In the genomic region with DNA sequence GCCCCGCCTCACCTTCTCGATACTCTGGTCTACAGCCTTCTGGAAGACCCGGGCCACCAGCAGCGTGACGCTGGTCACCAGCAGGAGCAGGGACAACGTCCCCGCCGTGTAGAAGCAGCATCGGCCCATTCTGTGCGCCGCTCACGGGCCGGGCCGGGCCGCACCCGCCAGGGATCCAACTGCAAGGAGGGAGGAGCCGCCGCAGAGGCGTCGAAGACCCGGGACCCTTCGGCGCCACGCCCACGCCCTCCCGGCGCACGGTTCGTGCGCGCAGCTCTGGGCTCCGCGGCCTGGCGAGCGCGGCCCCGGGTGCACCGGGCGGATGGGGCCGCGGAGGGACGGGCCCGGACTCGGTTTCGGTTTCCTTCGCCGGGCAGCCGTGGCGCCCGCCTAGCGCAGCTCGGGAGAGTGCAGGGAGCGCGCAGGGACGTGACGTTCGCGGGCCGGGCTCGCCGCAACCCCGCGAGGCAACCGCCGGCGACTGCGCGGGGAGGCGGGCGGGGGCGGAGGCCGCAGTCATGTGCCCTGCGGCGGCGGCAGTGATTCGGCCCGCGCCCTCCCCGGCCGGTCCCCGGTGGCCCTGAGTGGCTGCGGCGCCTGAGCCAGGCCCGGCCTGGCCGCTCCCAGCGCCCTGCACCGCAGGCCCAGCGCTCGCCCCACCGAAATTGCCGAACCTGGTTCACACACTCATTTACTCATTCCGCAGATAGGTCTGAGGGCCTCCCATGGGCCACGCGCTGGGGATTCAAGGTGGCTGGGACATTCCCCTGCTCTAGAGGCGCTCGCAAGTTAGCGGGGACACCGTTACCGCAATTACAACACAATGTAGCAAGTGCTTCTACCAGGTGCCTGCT, we compare ENCODE assay signal across 1 cellular context.
TF ChIP-seq lines count a peak whose summit lies in the region.

A gene with protein sequence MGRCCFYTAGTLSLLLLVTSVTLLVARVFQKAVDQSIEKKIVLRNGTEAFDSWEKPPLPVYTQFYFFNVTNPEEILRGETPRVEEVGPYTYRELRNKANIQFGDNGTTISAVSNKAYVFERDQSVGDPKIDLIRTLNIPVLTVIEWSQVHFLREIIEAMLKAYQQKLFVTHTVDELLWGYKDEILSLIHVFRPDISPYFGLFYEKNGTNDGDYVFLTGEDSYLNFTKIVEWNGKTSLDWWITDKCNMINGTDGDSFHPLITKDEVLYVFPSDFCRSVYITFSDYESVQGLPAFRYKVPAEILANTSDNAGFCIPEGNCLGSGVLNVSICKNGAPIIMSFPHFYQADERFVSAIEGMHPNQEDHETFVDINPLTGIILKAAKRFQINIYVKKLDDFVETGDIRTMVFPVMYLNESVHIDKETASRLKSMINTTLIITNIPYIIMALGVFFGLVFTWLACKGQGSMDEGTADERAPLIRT (minus strand): TSS at position 410 of the 854 bp plus-strand sequence. CDS start 281 bp downstream, at position 129.

TF ChIP-seq in GM12878, 131 proteins besides CTCF, POLR2A, EP300 and RAD21 (continued from another document and continues in another):
- TF ChIP-seq, protein P1, sequence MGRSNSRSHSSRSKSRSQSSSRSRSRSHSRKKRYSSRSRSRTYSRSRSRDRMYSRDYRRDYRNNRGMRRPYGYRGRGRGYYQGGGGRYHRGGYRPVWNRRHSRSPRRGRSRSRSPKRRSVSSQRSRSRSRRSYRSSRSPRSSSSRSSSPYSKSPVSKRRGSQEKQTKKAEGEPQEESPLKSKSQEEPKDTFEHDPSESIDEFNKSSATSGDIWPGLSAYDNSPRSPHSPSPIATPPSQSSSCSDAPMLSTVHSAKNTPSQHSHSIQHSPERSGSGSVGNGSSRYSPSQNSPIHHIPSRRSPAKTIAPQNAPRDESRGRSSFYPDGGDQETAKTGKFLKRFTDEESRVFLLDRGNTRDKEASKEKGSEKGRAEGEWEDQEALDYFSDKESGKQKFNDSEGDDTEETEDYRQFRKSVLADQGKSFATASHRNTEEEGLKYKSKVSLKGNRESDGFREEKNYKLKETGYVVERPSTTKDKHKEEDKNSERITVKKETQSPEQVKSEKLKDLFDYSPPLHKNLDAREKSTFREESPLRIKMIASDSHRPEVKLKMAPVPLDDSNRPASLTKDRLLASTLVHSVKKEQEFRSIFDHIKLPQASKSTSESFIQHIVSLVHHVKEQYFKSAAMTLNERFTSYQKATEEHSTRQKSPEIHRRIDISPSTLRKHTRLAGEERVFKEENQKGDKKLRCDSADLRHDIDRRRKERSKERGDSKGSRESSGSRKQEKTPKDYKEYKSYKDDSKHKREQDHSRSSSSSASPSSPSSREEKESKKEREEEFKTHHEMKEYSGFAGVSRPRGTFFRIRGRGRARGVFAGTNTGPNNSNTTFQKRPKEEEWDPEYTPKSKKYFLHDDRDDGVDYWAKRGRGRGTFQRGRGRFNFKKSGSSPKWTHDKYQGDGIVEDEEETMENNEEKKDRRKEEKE (IDR thresholded peaks at IDR 0.05): no peak
- TF ChIP-seq, protein P2, sequence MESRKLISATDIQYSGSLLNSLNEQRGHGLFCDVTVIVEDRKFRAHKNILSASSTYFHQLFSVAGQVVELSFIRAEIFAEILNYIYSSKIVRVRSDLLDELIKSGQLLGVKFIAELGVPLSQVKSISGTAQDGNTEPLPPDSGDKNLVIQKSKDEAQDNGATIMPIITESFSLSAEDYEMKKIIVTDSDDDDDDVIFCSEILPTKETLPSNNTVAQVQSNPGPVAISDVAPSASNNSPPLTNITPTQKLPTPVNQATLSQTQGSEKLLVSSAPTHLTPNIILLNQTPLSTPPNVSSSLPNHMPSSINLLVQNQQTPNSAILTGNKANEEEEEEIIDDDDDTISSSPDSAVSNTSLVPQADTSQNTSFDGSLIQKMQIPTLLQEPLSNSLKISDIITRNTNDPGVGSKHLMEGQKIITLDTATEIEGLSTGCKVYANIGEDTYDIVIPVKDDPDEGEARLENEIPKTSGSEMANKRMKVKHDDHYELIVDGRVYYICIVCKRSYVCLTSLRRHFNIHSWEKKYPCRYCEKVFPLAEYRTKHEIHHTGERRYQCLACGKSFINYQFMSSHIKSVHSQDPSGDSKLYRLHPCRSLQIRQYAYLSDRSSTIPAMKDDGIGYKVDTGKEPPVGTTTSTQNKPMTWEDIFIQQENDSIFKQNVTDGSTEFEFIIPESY (IDR thresholded peaks at IDR 0.05): no peak
- TF ChIP-seq BRCA1 (IDR thresholded peaks at IDR 0.05; ENCODE audit: low read depth, low read length) (no peak), TARDBP (IDR thresholded peaks at IDR 0.05; ENCODE audit: borderline replicate concordance) (no peak), ETV6 (conservative IDR thresholded peaks at IDR 0.05 in 1 of 2, IDR thresholded peaks at IDR 0.05 in 1 of 2; ENCODE audit: borderline replicate concordance in 1 of 2, low read depth in 1 of 2) (no peak), HDAC2 (IDR thresholded peaks at IDR 0.05) (no peak), MEF2B (IDR thresholded peaks at IDR 0.05; ENCODE audit: partially characterized antibody, poor library complexity, severe bottlenecking) (peak; percentile 56), WRNIP1 (IDR thresholded peaks at IDR 0.05; ENCODE audit: borderline replicate concordance, low read depth, low read length) (no peak), TBL1XR1 (IDR thresholded peaks at IDR 0.05; ENCODE audit: low read depth, low read length) (0 out of 2 replicates have a peak, but pooled peaks have one; percentile 22), EGR1 (IDR thresholded peaks at IDR 0.05; ENCODE audit: borderline replicate concordance in 1 of 2, low read depth in 2 of 2, low read length in 2 of 2) (peak in 1 of 2 experiments; percentile 91; a peak in 2 of 3 replicates), EZH2 (IDR thresholded peaks at IDR 0.05; ENCODE audit: borderline replicate concordance, control insufficient read depth, low read depth, low read length) (no peak), LARP7 (IDR thresholded peaks at IDR 0.05) (peak; percentile 80), FOXK2 (IDR thresholded peaks at IDR 0.05) (no peak), CBX3 (IDR thresholded peaks at IDR 0.05; ENCODE audit: borderline replicate concordance, low read depth) (no peak), GABPA (IDR thresholded peaks at IDR 0.05; ENCODE audit: low read depth) (no peak), ZZZ3 (IDR thresholded peaks at IDR 0.05; ENCODE audit: control insufficient read depth, insufficient read length, low read depth) (no peak), BCL11A (IDR thresholded peaks at IDR 0.05; ENCODE audit: low read depth, low read length) (no peak), SMAD1 (IDR thresholded peaks at IDR 0.05; ENCODE audit: low read depth, partially characterized antibody) (no peak), ZNF24 (IDR thresholded peaks at IDR 0.05) (no peak), JUNB (IDR thresholded peaks at IDR 0.05) (no peak), MTA3 (IDR thresholded peaks at IDR 0.05; ENCODE audit: borderline replicate concordance, low read length) (no peak), SIX5 (IDR thresholded peaks at IDR 0.05; ENCODE audit: low read depth, low read length, severe bottlenecking) (no peak), CREM (IDR thresholded peaks at IDR 0.05; ENCODE audit: low read depth) (no peak; the same call in 1 of the 2 replicates), TCF3 (IDR thresholded peaks at IDR 0.05; ENCODE audit: borderline replicate concordance, insufficient read depth, low read depth, low read length) (no peak), NFIC (IDR thresholded peaks at IDR 0.05; ENCODE audit: low read depth, low read length) (no peak), ZNF207 (IDR thresholded peaks at IDR 0.05; ENCODE audit: borderline replicate concordance) (no peak), KLF5 (IDR thresholded peaks at IDR 0.05; ENCODE audit: partially characterized antibody) (peak; percentile 28)
- TF ChIP-seq, protein P3, sequence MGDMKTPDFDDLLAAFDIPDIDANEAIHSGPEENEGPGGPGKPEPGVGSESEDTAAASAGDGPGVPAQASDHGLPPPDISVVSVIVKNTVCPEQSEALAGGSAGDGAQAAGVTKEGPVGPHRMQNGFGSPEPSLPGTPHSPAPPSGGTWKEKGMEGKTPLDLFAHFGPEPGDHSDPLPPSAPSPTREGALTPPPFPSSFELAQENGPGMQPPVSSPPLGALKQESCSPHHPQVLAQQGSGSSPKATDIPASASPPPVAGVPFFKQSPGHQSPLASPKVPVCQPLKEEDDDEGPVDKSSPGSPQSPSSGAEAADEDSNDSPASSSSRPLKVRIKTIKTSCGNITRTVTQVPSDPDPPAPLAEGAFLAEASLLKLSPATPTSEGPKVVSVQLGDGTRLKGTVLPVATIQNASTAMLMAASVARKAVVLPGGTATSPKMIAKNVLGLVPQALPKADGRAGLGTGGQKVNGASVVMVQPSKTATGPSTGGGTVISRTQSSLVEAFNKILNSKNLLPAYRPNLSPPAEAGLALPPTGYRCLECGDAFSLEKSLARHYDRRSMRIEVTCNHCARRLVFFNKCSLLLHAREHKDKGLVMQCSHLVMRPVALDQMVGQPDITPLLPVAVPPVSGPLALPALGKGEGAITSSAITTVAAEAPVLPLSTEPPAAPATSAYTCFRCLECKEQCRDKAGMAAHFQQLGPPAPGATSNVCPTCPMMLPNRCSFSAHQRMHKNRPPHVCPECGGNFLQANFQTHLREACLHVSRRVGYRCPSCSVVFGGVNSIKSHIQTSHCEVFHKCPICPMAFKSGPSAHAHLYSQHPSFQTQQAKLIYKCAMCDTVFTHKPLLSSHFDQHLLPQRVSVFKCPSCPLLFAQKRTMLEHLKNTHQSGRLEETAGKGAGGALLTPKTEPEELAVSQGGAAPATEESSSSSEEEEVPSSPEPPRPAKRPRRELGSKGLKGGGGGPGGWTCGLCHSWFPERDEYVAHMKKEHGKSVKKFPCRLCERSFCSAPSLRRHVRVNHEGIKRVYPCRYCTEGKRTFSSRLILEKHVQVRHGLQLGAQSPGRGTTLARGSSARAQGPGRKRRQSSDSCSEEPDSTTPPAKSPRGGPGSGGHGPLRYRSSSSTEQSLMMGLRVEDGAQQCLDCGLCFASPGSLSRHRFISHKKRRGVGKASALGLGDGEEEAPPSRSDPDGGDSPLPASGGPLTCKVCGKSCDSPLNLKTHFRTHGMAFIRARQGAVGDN (IDR thresholded peaks at IDR 0.05): peak; percentile 61
- TF ChIP-seq, protein P4, sequence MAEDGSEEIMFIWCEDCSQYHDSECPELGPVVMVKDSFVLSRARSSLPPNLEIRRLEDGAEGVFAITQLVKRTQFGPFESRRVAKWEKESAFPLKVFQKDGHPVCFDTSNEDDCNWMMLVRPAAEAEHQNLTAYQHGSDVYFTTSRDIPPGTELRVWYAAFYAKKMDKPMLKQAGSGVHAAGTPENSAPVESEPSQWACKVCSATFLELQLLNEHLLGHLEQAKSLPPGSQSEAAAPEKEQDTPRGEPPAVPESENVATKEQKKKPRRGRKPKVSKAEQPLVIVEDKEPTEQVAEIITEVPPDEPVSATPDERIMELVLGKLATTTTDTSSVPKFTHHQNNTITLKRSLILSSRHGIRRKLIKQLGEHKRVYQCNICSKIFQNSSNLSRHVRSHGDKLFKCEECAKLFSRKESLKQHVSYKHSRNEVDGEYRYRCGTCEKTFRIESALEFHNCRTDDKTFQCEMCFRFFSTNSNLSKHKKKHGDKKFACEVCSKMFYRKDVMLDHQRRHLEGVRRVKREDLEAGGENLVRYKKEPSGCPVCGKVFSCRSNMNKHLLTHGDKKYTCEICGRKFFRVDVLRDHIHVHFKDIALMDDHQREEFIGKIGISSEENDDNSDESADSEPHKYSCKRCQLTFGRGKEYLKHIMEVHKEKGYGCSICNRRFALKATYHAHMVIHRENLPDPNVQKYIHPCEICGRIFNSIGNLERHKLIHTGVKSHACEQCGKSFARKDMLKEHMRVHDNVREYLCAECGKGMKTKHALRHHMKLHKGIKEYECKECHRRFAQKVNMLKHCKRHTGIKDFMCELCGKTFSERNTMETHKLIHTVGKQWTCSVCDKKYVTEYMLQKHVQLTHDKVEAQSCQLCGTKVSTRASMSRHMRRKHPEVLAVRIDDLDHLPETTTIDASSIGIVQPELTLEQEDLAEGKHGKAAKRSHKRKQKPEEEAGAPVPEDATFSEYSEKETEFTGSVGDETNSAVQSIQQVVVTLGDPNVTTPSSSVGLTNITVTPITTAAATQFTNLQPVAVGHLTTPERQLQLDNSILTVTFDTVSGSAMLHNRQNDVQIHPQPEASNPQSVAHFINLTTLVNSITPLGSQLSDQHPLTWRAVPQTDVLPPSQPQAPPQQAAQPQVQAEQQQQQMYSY (CRISPR knock-in tag; IDR thresholded peaks at IDR 0.05): no peak
- TF ChIP-seq, protein P5, sequence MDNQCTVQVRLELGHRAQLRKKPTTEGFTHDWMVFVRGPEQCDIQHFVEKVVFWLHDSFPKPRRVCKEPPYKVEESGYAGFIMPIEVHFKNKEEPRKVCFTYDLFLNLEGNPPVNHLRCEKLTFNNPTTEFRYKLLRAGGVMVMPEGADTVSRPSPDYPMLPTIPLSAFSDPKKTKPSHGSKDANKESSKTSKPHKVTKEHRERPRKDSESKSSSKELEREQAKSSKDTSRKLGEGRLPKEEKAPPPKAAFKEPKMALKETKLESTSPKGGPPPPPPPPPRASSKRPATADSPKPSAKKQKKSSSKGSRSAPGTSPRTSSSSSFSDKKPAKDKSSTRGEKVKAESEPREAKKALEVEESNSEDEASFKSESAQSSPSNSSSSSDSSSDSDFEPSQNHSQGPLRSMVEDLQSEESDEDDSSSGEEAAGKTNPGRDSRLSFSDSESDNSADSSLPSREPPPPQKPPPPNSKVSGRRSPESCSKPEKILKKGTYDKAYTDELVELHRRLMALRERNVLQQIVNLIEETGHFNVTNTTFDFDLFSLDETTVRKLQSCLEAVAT (IDR thresholded peaks at IDR 0.05): no peak
- TF ChIP-seq, protein P6, sequence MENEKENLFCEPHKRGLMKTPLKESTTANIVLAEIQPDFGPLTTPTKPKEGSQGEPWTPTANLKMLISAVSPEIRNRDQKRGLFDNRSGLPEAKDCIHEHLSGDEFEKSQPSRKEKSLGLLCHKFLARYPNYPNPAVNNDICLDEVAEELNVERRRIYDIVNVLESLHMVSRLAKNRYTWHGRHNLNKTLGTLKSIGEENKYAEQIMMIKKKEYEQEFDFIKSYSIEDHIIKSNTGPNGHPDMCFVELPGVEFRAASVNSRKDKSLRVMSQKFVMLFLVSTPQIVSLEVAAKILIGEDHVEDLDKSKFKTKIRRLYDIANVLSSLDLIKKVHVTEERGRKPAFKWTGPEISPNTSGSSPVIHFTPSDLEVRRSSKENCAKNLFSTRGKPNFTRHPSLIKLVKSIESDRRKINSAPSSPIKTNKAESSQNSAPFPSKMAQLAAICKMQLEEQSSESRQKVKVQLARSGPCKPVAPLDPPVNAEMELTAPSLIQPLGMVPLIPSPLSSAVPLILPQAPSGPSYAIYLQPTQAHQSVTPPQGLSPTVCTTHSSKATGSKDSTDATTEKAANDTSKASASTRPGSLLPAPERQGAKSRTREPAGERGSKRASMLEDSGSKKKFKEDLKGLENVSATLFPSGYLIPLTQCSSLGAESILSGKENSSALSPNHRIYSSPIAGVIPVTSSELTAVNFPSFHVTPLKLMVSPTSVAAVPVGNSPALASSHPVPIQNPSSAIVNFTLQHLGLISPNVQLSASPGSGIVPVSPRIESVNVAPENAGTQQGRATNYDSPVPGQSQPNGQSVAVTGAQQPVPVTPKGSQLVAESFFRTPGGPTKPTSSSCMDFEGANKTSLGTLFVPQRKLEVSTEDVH (IDR thresholded peaks at IDR 0.05; ENCODE audit: low read depth, partially characterized antibody): no peak
- TF ChIP-seq, protein P7, sequence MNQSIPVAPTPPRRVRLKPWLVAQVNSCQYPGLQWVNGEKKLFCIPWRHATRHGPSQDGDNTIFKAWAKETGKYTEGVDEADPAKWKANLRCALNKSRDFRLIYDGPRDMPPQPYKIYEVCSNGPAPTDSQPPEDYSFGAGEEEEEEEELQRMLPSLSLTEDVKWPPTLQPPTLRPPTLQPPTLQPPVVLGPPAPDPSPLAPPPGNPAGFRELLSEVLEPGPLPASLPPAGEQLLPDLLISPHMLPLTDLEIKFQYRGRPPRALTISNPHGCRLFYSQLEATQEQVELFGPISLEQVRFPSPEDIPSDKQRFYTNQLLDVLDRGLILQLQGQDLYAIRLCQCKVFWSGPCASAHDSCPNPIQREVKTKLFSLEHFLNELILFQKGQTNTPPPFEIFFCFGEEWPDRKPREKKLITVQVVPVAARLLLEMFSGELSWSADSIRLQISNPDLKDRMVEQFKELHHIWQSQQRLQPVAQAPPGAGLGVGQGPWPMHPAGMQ (IDR thresholded peaks at IDR 0.05; ENCODE audit: borderline replicate concordance): no peak
